In the genomic region with DNA sequence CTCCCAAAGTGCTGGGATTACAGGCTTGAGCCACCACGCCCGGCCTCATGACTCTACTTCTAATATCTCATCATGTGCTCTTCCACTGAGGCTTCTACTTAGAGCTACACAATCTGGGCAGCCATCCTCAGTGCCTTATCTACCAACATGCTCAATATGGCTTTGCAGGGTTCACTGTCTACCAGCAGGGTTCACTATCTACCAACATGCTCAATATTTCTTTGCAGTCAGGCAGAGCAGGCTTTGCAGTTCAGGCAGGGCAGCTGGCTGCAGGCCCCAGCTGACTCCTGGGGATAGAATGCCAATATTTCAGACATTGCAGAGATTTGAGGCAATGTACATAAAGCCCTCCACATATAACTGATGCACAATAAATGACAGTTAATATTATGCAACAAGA, we compare ENCODE assay signal across 8 cellular contexts. TPM values are rescaled to one million over a fixed set of nuclear protein-coding genes. Genes with fewer than 3 reads are reported as not detected.
DNase-seq lines count a peak whose midpoint lies in the region; ATAC-seq, FAIRE-seq and TF ChIP-seq lines count a peak whose summit lies in the region.

No MANE protein-coding gene starts in this region.

- ATAC-seq in GM21381 (IDR thresholded peaks at IDR 0.05; ENCODE audit: unreplicated experiment), result no peak

- no peaks in the 10 kb centered on the region for H3K9me3 ChIP-seq in keratinocyte (ENCODE audit: control insufficient read depth, low read depth, low read length)

- H3K27me3 ChIP-seq in keratinocyte (ENCODE audit: control insufficient read depth, extremely low read depth, insufficient read depth, low read length), result no peaks in the 10 kb centered on the region

- no peak overlapping the region for H3K9ac ChIP-seq in keratinocyte (ENCODE audit: control insufficient read depth, extremely low read depth, insufficient read depth, low read length)

- no peaks in the 10 kb centered on the region for H3K4me1 ChIP-seq in keratinocyte (ENCODE audit: control insufficient read depth, extremely low read depth, insufficient read depth, low read length)

- H3K4me3 ChIP-seq in keratinocyte (ENCODE audit: control insufficient read depth in 2 of 3, extremely low read depth in 1 of 3, insufficient read depth in 2 of 3, low read depth in 1 of 3, low read length in 3 of 3), result no peak overlapping the region

- H3K4me2 ChIP-seq in keratinocyte (ENCODE audit: control insufficient read depth, extremely low read depth, insufficient read depth, low read depth, low read length), result no peak overlapping the region

- no peak overlapping the region for H2AFZ ChIP-seq in keratinocyte (ENCODE audit: control insufficient read depth, low read length)

- DNase-seq in SHP77 (lab: John Stamatoyannopoulos, UW), result peak; percentile 12 to 24
- DNase-seq in SHP77 treated with DMSO at 0.1 percent for 48 hours (lab: John Stamatoyannopoulos, UW), result no peak
- DNase-seq in HuH-7 (ENCODE audit: low spot score), result peak; percentile 38
- DNase-seq in amniotic epithelial cell (ENCODE audit: low read depth), result peak; percentile 72
- no peak for DNase-seq in keratinocyte (ENCODE audit: low read depth, low spot score)
- no peak for DNase-seq in activated gamma-delta T cell treated with Interleukin-2 at 50 U/mL for 16 hours
- DNase-seq in activated CD4-positive, alpha-beta T cell treated with anti-CD3 and anti-CD28 coated beads, Interleukin-2, amount 50 U/mL, for 1 hour, result no peak

- no peaks in the 10 kb centered on the region for H4K20me1 ChIP-seq in keratinocyte (ENCODE audit: control insufficient read depth, extremely low read depth, insufficient read depth, low read length)

- H3K9me1 ChIP-seq in keratinocyte (ENCODE audit: control insufficient read depth, extremely low read depth, insufficient read depth, low read length), result no peaks in the 10 kb centered on the region

- H3K27ac ChIP-seq in keratinocyte (ENCODE audit: control insufficient read depth, insufficient read depth, low read length), result no peak overlapping the region

- FAIRE-seq in keratinocyte (lab: Jason Lieb, UNC), result peak; percentile 51

- TF ChIP-seq CTCF in keratinocyte (optimal IDR thresholded peaks at IDR 0.05 in 1 of 3, IDR thresholded peaks at IDR 0.05 in 1 of 3, conservative IDR thresholded peaks at IDR 0.05 in 1 of 3; ENCODE audit: extremely low read depth in 1 of 3, insufficient read depth in 2 of 3, low read length in 3 of 3), result peak; percentile 58 to 81 (median 73)

- H3K36me3 ChIP-seq in keratinocyte (ENCODE audit: control insufficient read depth in 2 of 2, extremely low read depth in 1 of 2, insufficient read depth in 2 of 2, low read length in 2 of 2), result peaks cover 5 to 10% of the 10 kb centered on the region in 2 experiments

- H3K79me2 ChIP-seq in keratinocyte (ENCODE audit: control insufficient read depth, insufficient read depth, low read length), result no peaks in the 10 kb centered on the region

- dilution Hi-C loops in keratinocyte (cut with MboI; ENCODE audit: extremely low pct_ligation_motif_present, low sequenced_read_pairs), result no loop called here

RNA-seq across cellular contexts. Expression of a gene that starts 47.5 kb away (rescaled TPM):
- polyA plus RNA-seq in keratinocyte, result 13.1 to 21.5 TPM (median 18.5 TPM) in 3 replicates
- 12.9 TPM for polyA plus RNA-seq in keratinocyte (2011; ENCODE audit: low read depth)
- 8.1 and 8.9 TPM in 2 replicates for polyA plus RNA-seq in keratinocyte (2011; cell fraction: cytosol; rRNA removed)
- 44.5 and 54.1 TPM in 2 replicates for polyA plus RNA-seq in keratinocyte (2011; cell fraction: nucleus; rRNA removed)
- polyA plus RNA-seq in keratinocyte (2012; ENCODE audit: low replicate concordance), result 4.6 and 14.9 TPM in 2 replicates
- 11.3 to 31.3 TPM (median 29.9 TPM) in 3 replicates for polyA minus RNA-seq in keratinocyte
- polyA minus RNA-seq in keratinocyte (2011; cell fraction: cytosol; rRNA and poly(A)+ RNA removed), result 10.2 TPM
- polyA minus RNA-seq in keratinocyte (2011; cell fraction: nucleus; rRNA and poly(A)+ RNA removed), result 29.5 and 57.6 TPM in 2 replicates

Comparison
In these comparisons a context has a peak if more than half of its experiments do, and no peak if none do; other contexts are left out.
1. DNase-seq: peak in SHP77 (2 of 2), HuH-7 (single experiment) and amniotic epithelial cell (single experiment); none in SHP77 treated with DMSO at 0.1 percent for 48 hours (single experiment), keratinocyte (single experiment), activated gamma-delta T cell treated with Interleukin-2 at 50 U/mL for 16 hours (single experiment) and activated CD4-positive, alpha-beta T cell treated with anti-CD3 and anti-CD28 coated beads, Interleukin-2, amount 50 U/mL, for 1 hour (single experiment).